Comparison of ENCODE assay signal across 9 cellular contexts in the genomic region with DNA sequence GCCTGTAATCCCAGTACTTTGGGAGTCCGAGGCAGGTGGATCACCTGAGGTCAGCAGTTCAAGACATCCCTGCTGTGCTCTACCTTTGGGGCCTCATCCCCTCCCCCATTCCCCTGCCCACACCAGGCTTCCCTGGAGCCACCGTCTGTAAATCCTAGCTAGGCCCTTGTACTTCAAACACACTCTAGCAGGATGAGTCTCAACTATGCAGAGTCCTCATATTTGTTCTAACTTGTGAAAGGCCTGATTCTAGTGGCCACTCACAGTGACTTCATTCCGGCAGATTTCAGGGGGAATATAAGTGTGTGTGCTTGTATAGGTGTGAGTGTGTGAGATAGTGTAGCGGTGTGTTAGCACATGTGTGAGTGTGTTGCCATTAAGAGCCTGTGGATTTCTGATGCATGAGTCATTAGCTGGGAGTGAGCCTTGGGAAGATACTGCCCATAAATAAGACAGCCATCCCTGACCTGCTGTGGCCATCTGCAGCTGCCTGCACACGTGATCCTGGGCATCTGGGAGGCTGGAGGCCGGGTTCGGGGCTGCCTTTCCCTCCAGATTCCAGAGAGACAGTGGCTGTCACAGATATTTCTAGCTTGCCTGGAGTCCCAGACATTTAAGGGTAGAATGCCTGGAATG. TPM values are rescaled to one million over a fixed set of nuclear protein-coding genes. Genes with fewer than 3 reads are reported as not detected.
DNase-seq lines count a peak whose midpoint lies in the region; ATAC-seq and TF ChIP-seq lines count a peak whose summit lies in the region.
"Had no signal": no experiment of that assay in that cellular context is flagged by ENCODE, and none has a peak within 500 bp of the region (broad histone marks: within the 10 kb centered on the region; RNA-seq: fewer than 3 reads in every experiment).

No MANE protein-coding gene starts in this region.

- no peak overlapping the region for H2AK5ac ChIP-seq in mesendoderm (ENCODE audit: low read length)

- H3K27me3 ChIP-seq in A673 (replicated peaks; ENCODE audit: insufficient read depth, low read depth, low read length, poor library complexity) = peaks cover 34% of the 10 kb centered on the region
- H3K27me3 ChIP-seq in mesendoderm (ENCODE audit: insufficient read depth, low read length, poor library complexity) = peaks cover 22% of the 10 kb centered on the region

- no peak overlapping the region for H3K23ac ChIP-seq in mesendoderm (ENCODE audit: low read length)

- H3K27ac ChIP-seq in A673 (ENCODE audit: low read depth, low read length, poor library complexity, severe bottlenecking) (no peak overlapping the region), mesendoderm (ENCODE audit: low read depth, low read length) (no peak overlapping the region)

- no peaks in the 10 kb centered on the region for H3K79me2 ChIP-seq in mesendoderm (ENCODE audit: control insufficient read depth, insufficient read depth, low read length)

- H3K36me3 ChIP-seq in A673 (ENCODE audit: insufficient read depth, low read length, poor library complexity, severe bottlenecking) (no peaks in the 10 kb centered on the region), mesendoderm (ENCODE audit: control insufficient read depth, insufficient read depth, low read length) (no peaks in the 10 kb centered on the region)

- no CpG with 5 or more reads among the region's 7 CpGs for WGBS in mesendoderm (ENCODE audit: extremely low coverage, insufficient coverage, low lambda C conversion rate)
- 58 to 76% methylated on average over 7 of the region's 7 CpGs for WGBS in lower leg skin, 2 donors

- POLR2A ChIA-PET in A673 (lab: Charles Lee; ENCODE audit: low non-redundant PET) = no interaction called here

- TF ChIP-seq POLR2A in lower leg skin (IDR thresholded peaks at IDR 0.05) = no peak

- CTCF ChIA-PET in A673 (lab: Charles Lee) = no interaction called here

- H3K4ac ChIP-seq in mesendoderm (ENCODE audit: low read depth, low read length) = no peak overlapping the region

- no peak overlapping the region for H3K18ac ChIP-seq in mesendoderm (ENCODE audit: low read length)

- TF ChIP-seq CTCF in A673 (conservative IDR thresholded peaks at IDR 0.05; ENCODE audit: low read depth, low read length) = no peak
- no peak for TF ChIP-seq CTCF in astrocyte of the cerebellum (IDR thresholded peaks at IDR 0.05; ENCODE audit: low read depth, low read length, missing control alignments)
- TF ChIP-seq CTCF in lower leg skin (IDR thresholded peaks at IDR 0.05) = no peak

- peak; percentile 39 for DNase-seq in A673 (ENCODE audit: low spot score)
- peak; percentile 73 for DNase-seq in HK-2 (ENCODE audit: unreplicated experiment)
- DNase-seq in astrocyte of the cerebellum (ENCODE audit: low read depth) = peak; percentile 62
- peak; percentile 84 for DNase-seq in mesendoderm
- no peak for DNase-seq in iPS-NIHi7 (ENCODE audit: extremely low spot score)
- DNase-seq in lower leg skin (ENCODE audit: low spot score in 2 of 2) = no peak
- DNase-seq in UCSD-AML1 (lab: John Stamatoyannopoulos, UW; ENCODE audit: unreplicated experiment) = no peak

- no peak overlapping the region for H3K9ac ChIP-seq in mesendoderm (ENCODE audit: low read length)

- no peak overlapping the region for H4K8ac ChIP-seq in mesendoderm (ENCODE audit: low read depth, low read length)

- no peaks in the 10 kb centered on the region for H3K9me3 ChIP-seq in A673 (ENCODE audit: low read depth, low read length, poor library complexity, severe bottlenecking)

- no peak overlapping the region for H3K4me2 ChIP-seq in mesendoderm (ENCODE audit: low read length)

- no peak overlapping the region for H4K5ac ChIP-seq in mesendoderm (ENCODE audit: low read length)

- intact Hi-C loops in A673 (cut with micrococcal nuclease; ENCODE audit: unreplicated experiment) (no loop called here), lower leg skin (cut with DNase I; ENCODE audit: low total_unique reads) (no loop called here)

- no peak for ATAC-seq in HG02798 (IDR thresholded peaks at IDR 0.05; ENCODE audit: poor library complexity, unreplicated experiment)

- H3K56ac ChIP-seq in mesendoderm (ENCODE audit: low read length) = no peak overlapping the region

- H3K4me1 ChIP-seq in A673 (ENCODE audit: insufficient read depth, low read length, poor library complexity, severe bottlenecking) (peaks cover 15% of the 10 kb centered on the region), mesendoderm (ENCODE audit: control insufficient read depth, low read depth, low read length) (no peaks in the 10 kb centered on the region)

- no peak overlapping the region for H2BK120ac ChIP-seq in mesendoderm (ENCODE audit: low read depth, low read length)

- no peak overlapping the region for H2BK15ac ChIP-seq in mesendoderm (replicated peaks; ENCODE audit: low read depth)

- H2BK5ac ChIP-seq in mesendoderm (ENCODE audit: low read length) = no peak overlapping the region

- no TSS peak for BruUV-seq in A673 (replicated peaks; lab: Mats Ljungman, UMichigan)

- in situ Hi-C loops in astrocyte of the cerebellum (cut with HindIII; ENCODE audit: low sequenced_read_pairs) = loop anchor here (5.0 kb wide), 1 partner anchor 85 kb away; no protein-coding TSS in a partner anchor

- no peak overlapping the region for H3K4me3 ChIP-seq in A673 (ENCODE audit: low read depth, low read length, poor library complexity, severe bottlenecking)
- no peak overlapping the region for H3K4me3 ChIP-seq in astrocyte of the cerebellum (ENCODE audit: low read depth, low read length)
- H3K4me3 ChIP-seq in mesendoderm (ENCODE audit: low read length) = no peak overlapping the region
- no peak overlapping the region for H3K4me3 ChIP-seq in lower leg skin (ENCODE audit: low read depth, poor library complexity, severe bottlenecking)

- no peaks in the 10 kb centered on the region for H3K79me1 ChIP-seq in mesendoderm (ENCODE audit: low read length)

RNA-seq across cellular contexts. Expression of a gene that starts 1.7 kb away (rescaled TPM):
- total RNA-seq in A673 (2021) (0.50 and 0.52 TPM in 2 replicates), lower leg skin (under 1 TPM in 3 of 4 donors, not detected in 1; 0.13 to 0.23 (median 0.22) TPM)
- polyA plus RNA-seq in mesendoderm (2013, experiment 1 of 2) = 0.20 TPM
- 0.20 TPM for polyA plus RNA-seq in mesendoderm (2013, experiment 2 of 2)

RNA-seq across cellular contexts. Expression of a gene that starts 12.8 kb away (rescaled TPM):
- not detected in 2 replicates for total RNA-seq in A673 (2021)
- polyA plus RNA-seq in mesendoderm (2013, experiment 1 of 2) = 0.18 TPM
- 0.21 TPM for polyA plus RNA-seq in mesendoderm (2013, experiment 2 of 2)
- not detected for total RNA-seq in lower leg skin
- total RNA-seq: mononuclear cell had no signal

RNA-seq across cellular contexts. Expression of a gene that starts 33.1 kb away (rescaled TPM):
- total RNA-seq in A673 (2021) (not detected in 2 replicates), lower leg skin (not detected)
- 0.07 TPM for polyA plus RNA-seq in mesendoderm (2013, experiment 1 of 2)
- 0.08 TPM for polyA plus RNA-seq in mesendoderm (2013, experiment 2 of 2)
- total RNA-seq: mononuclear cell had no signal

RNA-seq across cellular contexts. Expression of a gene that starts 39.7 kb away (rescaled TPM):
- 5.9 TPM in 2 replicates for total RNA-seq in A673 (2021)
- polyA plus RNA-seq in mesendoderm (2013, experiment 1 of 2) = 1.8 TPM
- polyA plus RNA-seq in mesendoderm (2013, experiment 2 of 2) = 1.8 TPM
- total RNA-seq in lower leg skin = 10 to 100 TPM; 13.8 to 37.2 (median 15.4) TPM

Comparison
In these comparisons a context has a peak if more than half of its experiments do, and no peak if none do; other contexts are left out.
1. DNase-seq: peak in A673 (single experiment), HK-2 (single experiment), astrocyte of the cerebellum (single experiment) and mesendoderm (single experiment); none in iPS-NIHi7 (single experiment), lower leg skin (0 of 2) and UCSD-AML1 (single experiment).